8 cellular contexts compared by ENCODE assay signal in genomic region chr15:64093627-64094417, GRCh38. TPM values are rescaled to one million over a fixed set of nuclear protein-coding genes. Genes with fewer than 3 reads are reported as not detected.
DNase-seq lines count a peak whose midpoint lies in the region; ATAC-seq and TF ChIP-seq lines count a peak whose summit lies in the region.

A gene with protein sequence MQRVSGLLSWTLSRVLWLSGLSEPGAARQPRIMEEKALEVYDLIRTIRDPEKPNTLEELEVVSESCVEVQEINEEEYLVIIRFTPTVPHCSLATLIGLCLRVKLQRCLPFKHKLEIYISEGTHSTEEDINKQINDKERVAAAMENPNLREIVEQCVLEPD (minus strand): TSS chr15:64093838. CDS start chr15:64093768, 70 bp downstream.

- peaks cover 0 to 5% of the 10 kb centered on the region in 2 donors for H3K4me1 ChIP-seq in esophagus (ENCODE audit: control insufficient read depth in 2 of 2, insufficient read depth in 2 of 2, low read length in 1 of 2)
- peaks cover 34% of the 10 kb centered on the region for H3K4me1 ChIP-seq in mucosa of stomach (ENCODE audit: control insufficient read depth, insufficient read depth, low read length)

- H3K4me1 Mint-ChIP-seq in activated T-cell treated with anti-CD3 and anti-CD28 coated beads, Interleukin-2, amount 50 U/mL, for 24 hours (ENCODE audit: low read depth), result peaks cover 66% of the 10 kb centered on the region

- H3K27ac Mint-ChIP-seq in activated T-cell treated with anti-CD3 and anti-CD28 coated beads, Interleukin-2, amount 50 U/mL, for 24 hours, result peak within 1 kb of the TSS; percentile 100

- H3K9me3 ChIP-seq in esophagus (ENCODE audit: control insufficient read depth in 2 of 2, insufficient read depth in 1 of 2, low read depth in 1 of 2, low read length in 1 of 2) (no peaks in the 10 kb centered on the region), mucosa of stomach (ENCODE audit: control insufficient read depth, low read length) (no peaks in the 10 kb centered on the region)

- H3K4me3 Mint-ChIP-seq in activated T-cell treated with anti-CD3 and anti-CD28 coated beads, Interleukin-2, amount 50 U/mL, for 24 hours, result peak within 1 kb of the TSS; percentile 100

- peak; percentile 99 for DNase-seq in DMS53 (lab: John Stamatoyannopoulos, UW)
- DNase-seq in KBM-7, result peak; percentile 100
- peak; percentile 89 for DNase-seq in activated T-cell treated with anti-CD3 and anti-CD28 coated beads, Interleukin-2, amount 50 U/mL, for 24 hours
- DNase-seq in stimulated activated CD8-positive, alpha-beta memory T cell treated with anti-CD3 and anti-CD28 coated beads, Interleukin-7, amount 100 ng/mL, for 1 hour (ENCODE audit: low read depth in 2 of 2), result peak; percentile 74 to 76

- H3K36me3 Mint-ChIP-seq in activated T-cell treated with anti-CD3 and anti-CD28 coated beads, Interleukin-2, amount 50 U/mL, for 24 hours (ENCODE audit: low read depth), result peaks cover 64% of the 10 kb centered on the region

- WGBS in esophagus, 2 donors, result 0% methylated on average over 41 of the region's 41 CpGs

- peak within 1 kb of the TSS; percentile 66 to 73 for H3K4me3 ChIP-seq in esophagus (ENCODE audit: low read depth in 1 of 2, low read length in 2 of 2)
- H3K4me3 ChIP-seq in mucosa of stomach (ENCODE audit: low read length), result peak within 1 kb of the TSS; percentile 81

- no peaks in the 10 kb centered on the region for H3K9me3 Mint-ChIP-seq in activated T-cell treated with anti-CD3 and anti-CD28 coated beads, Interleukin-2, amount 50 U/mL, for 24 hours

- peak within 1 kb of the TSS; percentile 88 to 95 for H3K27ac ChIP-seq in esophagus (ENCODE audit: low read depth in 2 of 2, low read length in 1 of 2)

- peak; percentile 66 for ATAC-seq in GM21717 (IDR thresholded peaks at IDR 0.05; ENCODE audit: unreplicated experiment)

- no peaks in the 10 kb centered on the region for H3K36me3 ChIP-seq in esophagus (ENCODE audit: control insufficient read depth in 2 of 2, insufficient read depth in 2 of 2, low read length in 1 of 2)
- H3K36me3 ChIP-seq in mucosa of stomach (ENCODE audit: control insufficient read depth, insufficient read depth, low read length), result no peaks in the 10 kb centered on the region

- in situ Hi-C loops in KBM-7 (cut with MboI; ENCODE audit: low pct_unique_long_range_greater_than_20kb, low sequenced_read_pairs), result no loop called here

- no peaks in the 10 kb centered on the region for H3K27me3 ChIP-seq in esophagus (ENCODE audit: control insufficient read depth in 1 of 2, insufficient read depth in 2 of 2, low read length in 2 of 2)
- H3K27me3 ChIP-seq in mucosa of stomach (ENCODE audit: control insufficient read depth, insufficient read depth, low read length), result no peaks in the 10 kb centered on the region

- peak within 1 kb of the TSS; percentile 71 for H3K9ac ChIP-seq in mucosa of stomach (ENCODE audit: low read length)

- no peaks in the 10 kb centered on the region for H3K27me3 Mint-ChIP-seq in activated T-cell treated with anti-CD3 and anti-CD28 coated beads, Interleukin-2, amount 50 U/mL, for 24 hours

TF ChIP-seq in PFSK-1, 5 proteins besides CTCF, POLR2A, EP300 and RAD21:
- TF ChIP-seq, protein P1, sequence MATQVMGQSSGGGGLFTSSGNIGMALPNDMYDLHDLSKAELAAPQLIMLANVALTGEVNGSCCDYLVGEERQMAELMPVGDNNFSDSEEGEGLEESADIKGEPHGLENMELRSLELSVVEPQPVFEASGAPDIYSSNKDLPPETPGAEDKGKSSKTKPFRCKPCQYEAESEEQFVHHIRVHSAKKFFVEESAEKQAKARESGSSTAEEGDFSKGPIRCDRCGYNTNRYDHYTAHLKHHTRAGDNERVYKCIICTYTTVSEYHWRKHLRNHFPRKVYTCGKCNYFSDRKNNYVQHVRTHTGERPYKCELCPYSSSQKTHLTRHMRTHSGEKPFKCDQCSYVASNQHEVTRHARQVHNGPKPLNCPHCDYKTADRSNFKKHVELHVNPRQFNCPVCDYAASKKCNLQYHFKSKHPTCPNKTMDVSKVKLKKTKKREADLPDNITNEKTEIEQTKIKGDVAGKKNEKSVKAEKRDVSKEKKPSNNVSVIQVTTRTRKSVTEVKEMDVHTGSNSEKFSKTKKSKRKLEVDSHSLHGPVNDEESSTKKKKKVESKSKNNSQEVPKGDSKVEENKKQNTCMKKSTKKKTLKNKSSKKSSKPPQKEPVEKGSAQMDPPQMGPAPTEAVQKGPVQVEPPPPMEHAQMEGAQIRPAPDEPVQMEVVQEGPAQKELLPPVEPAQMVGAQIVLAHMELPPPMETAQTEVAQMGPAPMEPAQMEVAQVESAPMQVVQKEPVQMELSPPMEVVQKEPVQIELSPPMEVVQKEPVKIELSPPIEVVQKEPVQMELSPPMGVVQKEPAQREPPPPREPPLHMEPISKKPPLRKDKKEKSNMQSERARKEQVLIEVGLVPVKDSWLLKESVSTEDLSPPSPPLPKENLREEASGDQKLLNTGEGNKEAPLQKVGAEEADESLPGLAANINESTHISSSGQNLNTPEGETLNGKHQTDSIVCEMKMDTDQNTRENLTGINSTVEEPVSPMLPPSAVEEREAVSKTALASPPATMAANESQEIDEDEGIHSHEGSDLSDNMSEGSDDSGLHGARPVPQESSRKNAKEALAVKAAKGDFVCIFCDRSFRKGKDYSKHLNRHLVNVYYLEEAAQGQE (IDR thresholded peaks at IDR 0.05; ENCODE audit: insufficient read depth in 1 of 2, low read depth in 2 of 2, low read length in 2 of 2), result no peak
- TF ChIP-seq SIN3A (IDR thresholded peaks at IDR 0.05; ENCODE audit: borderline replicate concordance, insufficient read depth, low read length) (no peak), TAF1 (IDR thresholded peaks at IDR 0.05; ENCODE audit: borderline replicate concordance, insufficient read depth, low read length) (0 out of 2 replicates have a peak, but pooled peaks have one; percentile 47), POLR2AphosphoS5 (IDR thresholded peaks at IDR 0.05; ENCODE audit: low read depth, low read length) (peak; percentile 72), FOXP2 (optimal IDR thresholded peaks at IDR 0.05; ENCODE audit: borderline replicate concordance, extremely low read depth, extremely low read length, insufficient read depth) (peak; percentile 59)

RNA-seq across cellular contexts. Expression of the gene that starts here (rescaled TPM):
- polyA plus RNA-seq in PFSK-1 (2012; ENCODE audit: insufficient read length, low read depth), result 63.7 TPM
- polyA plus RNA-seq in esophagus, result 10 to 100 TPM; 39.0 to 65.7 TPM

Comparison
In these comparisons a context has a peak if more than half of its experiments do, and no peak if none do; other contexts are left out.
1. Peak in every context shown above with its lines: DNase-seq, ATAC-seq, H3K4me3 ChIP-seq and H3K27ac ChIP-seq.